In the genomic region with DNA sequence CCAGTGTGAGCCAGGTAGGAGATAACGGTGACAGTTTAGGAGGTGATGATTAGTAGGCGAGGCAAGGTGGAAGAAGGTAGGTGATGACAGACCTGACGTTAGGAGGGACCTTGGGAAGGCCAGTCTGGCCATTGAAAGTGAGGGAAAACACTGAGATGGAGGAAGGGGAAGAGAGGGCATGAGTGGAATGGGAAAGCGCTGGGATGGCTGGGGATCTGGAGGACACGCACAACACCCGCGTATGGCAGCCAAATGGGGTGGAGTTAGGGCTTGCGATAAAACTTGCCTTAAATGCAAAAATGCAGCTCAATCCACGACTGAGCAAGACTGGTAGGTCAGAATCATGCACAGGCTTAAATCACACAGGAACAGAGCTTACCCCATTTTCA, we compare ENCODE assay signal across 8 cellular contexts. TPM values are rescaled to one million over a fixed set of nuclear protein-coding genes. Genes with fewer than 3 reads are reported as not detected.
DNase-seq lines count a peak whose midpoint lies in the region; ATAC-seq and TF ChIP-seq lines count a peak whose summit lies in the region.

No MANE protein-coding gene starts in this region.

- intact Hi-C loops in activated CD4-positive, alpha-beta memory T cell treated with anti-CD3 and anti-CD28 coated beads for 36 hours (cut with micrococcal nuclease), result loop anchor here (1.0 kb wide), 3 partner anchors 42 to 117 kb away; partner anchors contain the start of genes G3BP2, RCHY1, THAP6 and USO1
- intact Hi-C loops in head of caudate nucleus (cut with DNase I), result loop anchor here (5.0 kb wide), 1 partner anchor 41 kb away; the partner anchor contains the start of gene G3BP2

- TF ChIP-seq CTCF in progenitor cell of endocrine pancreas (IDR thresholded peaks at IDR 0.05; ENCODE audit: unreplicated experiment), result no peak

- peaks cover 5% of the 10 kb centered on the region; the same call in 1 of the 2 replicates for H3K4me1 ChIP-seq in ES-I3 (ENCODE audit: insufficient read depth, low read length)

- H3K4me1 Mint-ChIP-seq in activated CD4-positive, alpha-beta memory T cell treated with anti-CD3 and anti-CD28 coated beads for 36 hours (ENCODE audit: low read depth), result peaks cover 6% of the 10 kb centered on the region
- peaks cover 6% of the 10 kb centered on the region for H3K4me1 Mint-ChIP-seq in progenitor cell of endocrine pancreas (ENCODE audit: low read depth)

- no peak for DNase-seq in activated CD4-positive, alpha-beta memory T cell treated with anti-CD3 and anti-CD28 coated beads for 36 hours
- peak in 24 of 42 donors; percentile 2 to 58 (median 23) for DNase-seq in head of caudate nucleus
- DNase-seq in progenitor cell of endocrine pancreas (ENCODE audit: low spot score, unreplicated experiment), result no peak
- DNase-seq in KG1 (lab: John Stamatoyannopoulos, UW), result no peak
- no peak for DNase-seq in NK-92 treated with Interleukin-12 subunit alpha and Interleukin-12 subunit beta, amount 100 ng/mL, for 24 hours (lab: John Stamatoyannopoulos, UW)

- H3K36me3 Mint-ChIP-seq in activated CD4-positive, alpha-beta memory T cell treated with anti-CD3 and anti-CD28 coated beads for 36 hours, result no peaks in the 10 kb centered on the region
- H3K36me3 Mint-ChIP-seq in progenitor cell of endocrine pancreas (ENCODE audit: insufficient read depth), result no peaks in the 10 kb centered on the region

- CTCF ChIA-PET in activated CD4-positive, alpha-beta memory T cell treated with anti-CD3 and anti-CD28 coated beads for 36 hours (lab: Charles Lee), result interaction anchor here (0.6 to 1.0 kb wide), 3 partner anchors 77 to 94 kb away, joined by 3 to 5 read pairs (median 3); partner anchors contain the start of gene USO1

- no peaks in the 10 kb centered on the region for H3K27me3 Mint-ChIP-seq in activated CD4-positive, alpha-beta memory T cell treated with anti-CD3 and anti-CD28 coated beads for 36 hours
- H3K27me3 Mint-ChIP-seq in progenitor cell of endocrine pancreas, result peaks cover 4% of the 10 kb centered on the region

- no peaks in the 10 kb centered on the region for H3K9me3 ChIP-seq in ES-I3 (ENCODE audit: control insufficient read depth, insufficient read depth, low read length)

- H3K27ac Mint-ChIP-seq in activated CD4-positive, alpha-beta memory T cell treated with anti-CD3 and anti-CD28 coated beads for 36 hours, result no peak overlapping the region
- H3K27ac Mint-ChIP-seq in progenitor cell of endocrine pancreas, result peak overlapping the region; percentile 96

- POLR2A ChIA-PET in activated CD4-positive, alpha-beta memory T cell treated with anti-CD3 and anti-CD28 coated beads for 36 hours (lab: Charles Lee), result interaction anchor here (1.4 kb wide), 1 partner anchor 93 kb away, joined by 9 read pairs; the partner anchor contains the start of gene USO1

- H3K4me3 Mint-ChIP-seq in activated CD4-positive, alpha-beta memory T cell treated with anti-CD3 and anti-CD28 coated beads for 36 hours, result peak overlapping the region; percentile 79
- peak overlapping the region; percentile 82 for H3K4me3 Mint-ChIP-seq in progenitor cell of endocrine pancreas (ENCODE audit: low read depth)

- no peaks in the 10 kb centered on the region for H3K9me3 Mint-ChIP-seq in activated CD4-positive, alpha-beta memory T cell treated with anti-CD3 and anti-CD28 coated beads for 36 hours
- no peaks in the 10 kb centered on the region for H3K9me3 Mint-ChIP-seq in progenitor cell of endocrine pancreas (ENCODE audit: low read depth)

- peak overlapping the region; percentile 66 for H3K9ac ChIP-seq in ES-I3 (ENCODE audit: low read depth, low read length)

- ATAC-seq in GM19463 (IDR thresholded peaks at IDR 0.05; ENCODE audit: unreplicated experiment) (no peak), HG03025 (IDR thresholded peaks at IDR 0.05; ENCODE audit: low FRiP score, unreplicated experiment) (no peak)

- no peaks in the 10 kb centered on the region for H3K36me3 ChIP-seq in ES-I3 (ENCODE audit: insufficient read depth, low read length)

RNA-seq across cellular contexts. Expression of gene CDKL2, which starts 0.6 kb away (rescaled TPM):
- 1 to 10 TPM in 1 of 2 experiments, under 1 TPM in 1; 0.97 to 1.1 TPM for total RNA-seq in activated CD4-positive, alpha-beta memory T cell treated with anti-CD3 and anti-CD28 coated beads for 36 hours
- 3.0 and 3.6 TPM in 2 replicates for total RNA-seq in progenitor cell of endocrine pancreas

RNA-seq across cellular contexts. Expression of gene G3BP2, which starts 42.3 kb away (rescaled TPM):
- total RNA-seq in activated CD4-positive, alpha-beta memory T cell treated with anti-CD3 and anti-CD28 coated beads for 36 hours, result 100 to 1,000 TPM; 137 to 144 TPM
- 157 and 168 TPM in 2 replicates for total RNA-seq in progenitor cell of endocrine pancreas

Comparison
In these comparisons a context has a peak if more than half of its experiments do, and no peak if none do; other contexts are left out.
1. DNase-seq: peak in head of caudate nucleus (24 of 42); none in activated CD4-positive, alpha-beta memory T cell treated with anti-CD3 and anti-CD28 coated beads for 36 hours (single experiment), progenitor cell of endocrine pancreas (single experiment), KG1 (single experiment) and NK-92 treated with Interleukin-12 subunit alpha and Interleukin-12 subunit beta, amount 100 ng/mL, for 24 hours (single experiment).